ENCODE assay signal across 8 cellular contexts in genomic region chr2:180979086-180979934, GRCh38. TPM values are rescaled to one million over a fixed set of nuclear protein-coding genes. Genes with fewer than 3 reads are reported as not detected.
A peak's percentile ranks its signal among the peaks of the same experiment; 100 is the strongest.
DNase-seq lines count a peak whose midpoint lies in the region; ATAC-seq and TF ChIP-seq lines count a peak whose summit lies in the region.

No MANE protein-coding gene starts in this region.

- H3K4me2 ChIP-seq in PC-3 (ENCODE audit: low read length), result peak overlapping the region; percentile 94

- no peaks in the 10 kb centered on the region for H3K9me2 ChIP-seq in PC-3 (replicated peaks; ENCODE audit: low read length)

- ATAC-seq in PC-3, result peak; percentile 59
- ATAC-seq in GM18907 (IDR thresholded peaks at IDR 0.05; ENCODE audit: unreplicated experiment), result no peak

- POLR2A ChIA-PET in PC-3 (lab: Charles Lee; ENCODE audit: unreplicated experiment), result interaction anchor here (0.6 to 0.7 kb wide), 5 partner anchors 53 to 567 kb away, joined by 3 to 6 read pairs (median 3); no protein-coding TSS in a partner anchor

- peaks cover 10% of the 10 kb centered on the region for H3K36me3 ChIP-seq in PC-3 (ENCODE audit: low read depth, low read length)
- no peaks in the 10 kb centered on the region for H3K36me3 ChIP-seq in colonic mucosa
- no peaks in the 10 kb centered on the region for H3K36me3 ChIP-seq in mucosa of stomach (ENCODE audit: control insufficient read depth, insufficient read depth, low read length)

- H4K20me1 ChIP-seq in PC-3 (ENCODE audit: low read length), result peaks cover 4% of the 10 kb centered on the region; the same call in 1 of the 2 replicates

- TSS peak; percentile 76 for BruUV-seq in PC-3 (replicated peaks; lab: Mats Ljungman, UMichigan)

- H3K4me1 ChIP-seq in PC-3 (ENCODE audit: insufficient read depth, low read length) (peaks cover 38% of the 10 kb centered on the region), colonic mucosa (peaks cover 4% of the 10 kb centered on the region), mucosa of stomach (ENCODE audit: control insufficient read depth, insufficient read depth, low read length) (peaks cover 4% of the 10 kb centered on the region)

- intact Hi-C loops in PC-3 (cut with micrococcal nuclease), result loop anchor here (1.0 kb wide), 5 partner anchors 192 to 458 kb away; no protein-coding TSS in a partner anchor
- intact Hi-C loops in colonic mucosa (cut with DNase I), result no loop called here

- TF ChIP-seq CTCF in PC-3 (conservative IDR thresholded peaks at IDR 0.05; ENCODE audit: low read depth, low read length) (no peak), colonic mucosa (IDR thresholded peaks at IDR 0.05) (no peak)

- peaks cover 4% of the 10 kb centered on the region for H3F3A ChIP-seq in PC-3 (ENCODE audit: low read length, unreplicated experiment)

- peaks cover 33% of the 10 kb centered on the region for H3K79me2 ChIP-seq in PC-3 (ENCODE audit: low read length)

- H3K27ac ChIP-seq in PC-3 (ENCODE audit: low read length) (peak overlapping the region; percentile 99), colonic mucosa (peak overlapping the region; percentile 83)

- DNase-seq in EL (peak; percentile 91), PC-3 (peak; percentile 95), colonic mucosa (peak; percentile 25), mucosa of gallbladder (ENCODE audit: low spot score) (no peak), SKM-1 treated with dmso at 0.1 percent for 144 hours (lab: John Stamatoyannopoulos, UW; ENCODE audit: unreplicated experiment) (no peak), DMS153 (lab: John Stamatoyannopoulos, UW) (no peak)

- H3K27me3 ChIP-seq in PC-3 (ENCODE audit: low read length) (no peaks in the 10 kb centered on the region), colonic mucosa (no peaks in the 10 kb centered on the region), mucosa of stomach (ENCODE audit: control insufficient read depth, insufficient read depth, low read length) (no peaks in the 10 kb centered on the region)

- H3K4me3 ChIP-seq in PC-3 (ENCODE audit: low read length), result peak overlapping the region; percentile 75
- H3K4me3 ChIP-seq in colonic mucosa, result peak overlapping the region; percentile 64
- H3K4me3 ChIP-seq in mucosa of stomach (ENCODE audit: low read length), result peak overlapping the region; percentile 56

- CTCF ChIA-PET in PC-3 (lab: Charles Lee), result interaction anchor here (0.5 to 1.2 kb wide), 4 partner anchors 80 to 1318 kb away, joined by 3 to 6 read pairs (median 4); no protein-coding TSS in a partner anchor

- peak overlapping the region; percentile 89 for H2AFZ ChIP-seq in PC-3 (ENCODE audit: low read length)

- no peaks in the 10 kb centered on the region for H3K9me3 ChIP-seq in PC-3 (ENCODE audit: low read length)
- no peaks in the 10 kb centered on the region for H3K9me3 ChIP-seq in colonic mucosa
- H3K9me3 ChIP-seq in mucosa of stomach (ENCODE audit: control insufficient read depth, low read length), result no peaks in the 10 kb centered on the region

- H3K9ac ChIP-seq in PC-3 (ENCODE audit: low read length) (peak overlapping the region; percentile 94), colonic mucosa (ENCODE audit: low read depth in 2 of 2, low read length in 2 of 2) (peak overlapping the region in 1 of 2 donors; percentile 65), mucosa of stomach (ENCODE audit: low read length) (peak overlapping the region; percentile 69)

RNA-seq across cellular contexts. Expression of gene UBE2E3, which starts 1.1 kb away (rescaled TPM):
- total RNA-seq in PC-3 (2014; rRNA removed) (66.6 and 95.6 TPM in 2 replicates), colonic mucosa (10 to 100 TPM; 43.1 to 52.5 TPM), mucosa of gallbladder (71.8 TPM)

Comparison
In these comparisons a context has a peak if more than half of its experiments do, and no peak if none do; other contexts are left out.
1. DNase-seq: peak in EL (single experiment), PC-3 (single experiment) and colonic mucosa (single experiment); none in mucosa of gallbladder (single experiment), SKM-1 treated with dmso at 0.1 percent for 144 hours (single experiment) and DMS153 (single experiment).
2. Peak in every context shown above with its lines, with median percentiles within 50 percentile points of each other: H3K4me3 ChIP-seq.